ENCODE assay signal across 20 cellular contexts in the genomic region with DNA sequence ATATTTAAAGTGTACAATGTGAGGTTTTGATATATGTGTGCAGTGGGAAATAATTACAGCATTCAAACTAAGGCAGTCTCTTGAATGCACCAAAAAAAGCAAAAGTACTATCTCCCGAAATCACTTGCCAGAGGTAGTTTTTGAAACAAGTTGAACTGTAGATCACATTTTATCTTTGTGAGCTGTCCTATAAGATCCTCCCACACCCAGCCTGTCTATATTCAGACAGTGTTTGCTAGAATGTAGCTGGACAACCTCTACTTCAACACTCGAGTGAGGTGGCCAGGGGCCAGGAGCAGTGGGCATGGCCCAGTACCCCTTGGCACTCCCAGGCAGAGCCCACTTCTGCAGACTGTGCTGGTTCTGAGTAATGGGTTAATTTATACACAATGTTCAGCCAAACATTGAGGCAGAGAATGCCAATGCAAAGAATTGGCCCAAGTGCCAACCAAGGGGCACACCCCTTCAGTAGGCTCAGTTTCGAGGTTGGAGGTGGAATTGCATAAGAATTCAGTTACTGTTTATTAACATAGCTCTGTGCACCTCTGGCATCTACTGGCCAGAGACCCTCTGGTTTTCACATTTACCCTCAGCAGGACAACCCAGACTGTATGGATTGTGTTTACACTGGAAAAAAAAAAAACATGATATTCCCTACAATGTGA.
A peak's percentile ranks its signal among the peaks of the same experiment; 100 is the strongest.
DNase-seq lines count a peak whose midpoint lies in the region; TF ChIP-seq lines count a peak whose summit lies in the region.
"Had no signal": no experiment of that assay in that cellular context is flagged by ENCODE, and none has a peak within 500 bp of the region (broad histone marks: within the 10 kb centered on the region; RNA-seq: fewer than 3 reads in every experiment).

No MANE protein-coding gene starts in this region.

- intact Hi-C loops in stomach (cut with DNase I; ENCODE audit: low total_unique reads) = no loop called here

- no peak overlapping the region for H3K4me3 ChIP-seq in BLaER1 treated with 17β-estradiol and CSF1 and Interleukin-3, amounts not matched to agents 10 nM and 100 nM
- H3K4me3 ChIP-seq in choroid plexus epithelial cell (ENCODE audit: low read depth, low read length) (no peak overlapping the region), osteoblast (ENCODE audit: insufficient read depth, low read length) (no peak overlapping the region), stomach (no peak overlapping the region)
- H3K4me3 ChIP-seq: body of pancreas, dorsolateral prefrontal cortex, spleen had no signal

- no peak for TF ChIP-seq EP300 in stomach (IDR thresholded peaks at IDR 0.05)

- H4K20me1 ChIP-seq in BLaER1 treated with 17β-estradiol and CSF1 and Interleukin-3, amounts not matched to agents 10 nM and 100 nM = no peaks in the 10 kb centered on the region
- H4K20me1 ChIP-seq in osteoblast (ENCODE audit: insufficient read depth, low read length) = no peaks in the 10 kb centered on the region

- no peaks in the 10 kb centered on the region for H3K27me3 ChIP-seq in BLaER1 treated with 17β-estradiol and CSF1 and Interleukin-3, amounts not matched to agents 10 nM and 100 nM
- H3K27me3 ChIP-seq in osteoblast (ENCODE audit: insufficient read depth, low read length) = no peaks in the 10 kb centered on the region
- H3K27me3 ChIP-seq in stomach = no peaks in the 10 kb centered on the region
- H3K27me3 ChIP-seq: body of pancreas, dorsolateral prefrontal cortex, spleen had no signal

- H3K4me2 ChIP-seq in BLaER1 treated with 17β-estradiol and CSF1 and Interleukin-3, amounts not matched to agents 10 nM and 100 nM = peak overlapping the region in 7 of 11 experiments; percentile 64 to 74 (median 67); a peak in 14 of 22 replicates
- peak overlapping the region; percentile 56 for H3K4me2 ChIP-seq in osteoblast (ENCODE audit: insufficient read depth, low read length)

- H3K79me2 ChIP-seq in osteoblast (ENCODE audit: insufficient read depth, low read length) = no peaks in the 10 kb centered on the region

- no peaks in the 10 kb centered on the region for H3K9me3 Mint-ChIP-seq in mesothelial cell of epicardium
- H3K9me3 Mint-ChIP-seq: naive thymus-derived CD8-positive, alpha-beta T cell; stimulated activated effector memory CD8-positive, alpha-beta T cell treated with anti-CD3 and anti-CD28 coated beads, Interleukin-12 subunit alpha, Interleukin-12 subunit beta, amount 100 ng/mL, for 72 hours had no signal

- no peak overlapping the region for H2AFZ ChIP-seq in osteoblast (ENCODE audit: low read length)

- DNase-seq in OCI-M1 (lab: John Stamatoyannopoulos, UW) (peak; percentile 54), choroid plexus epithelial cell (ENCODE audit: low read depth) (peak; percentile 31), osteoblast (ENCODE audit: insufficient read length, low spot score, missing footprints) (peak; percentile 70), NCI-H526 (lab: John Stamatoyannopoulos, UW) (no peak), stomach (no peak), mesothelial cell of epicardium (ENCODE audit: low spot score in 2 of 2, unreplicated experiment in 2 of 2) (no peak), NCI-H345 treated with DMSO at 0.1 percent for 48 hours (lab: John Stamatoyannopoulos, UW; ENCODE audit: unreplicated experiment) (no peak)
- DNase-seq: ACHN; body of pancreas; dorsolateral prefrontal cortex; EL; hippocampal formation; left colon; naive thymus-derived CD8-positive, alpha-beta T cell; NCI-H1417; SHP77 treated with DMSO at 0.1 percent for 48 hours; spleen; T-helper 2 cell had no signal

- no peak for TF ChIP-seq POLR2A in stomach (IDR thresholded peaks at IDR 0.05)

- peaks cover 0 to 41% (median 23%) of the 10 kb centered on the region in 10 experiments; a peak in 15 of 20 replicates for H3K4me1 ChIP-seq in BLaER1 treated with 17β-estradiol and CSF1 and Interleukin-3, amounts not matched to agents 10 nM and 100 nM
- H3K4me1 ChIP-seq in osteoblast (ENCODE audit: insufficient read depth, low read length) = peaks cover 53% of the 10 kb centered on the region
- H3K4me1 ChIP-seq in stomach = peaks cover 9 to 39% (median 20%) of the 10 kb centered on the region in 4 donors

- no peak overlapping the region for H3K27ac Mint-ChIP-seq in mesothelial cell of epicardium
- H3K27ac Mint-ChIP-seq: naive thymus-derived CD8-positive, alpha-beta T cell; stimulated activated effector memory CD8-positive, alpha-beta T cell treated with anti-CD3 and anti-CD28 coated beads, Interleukin-12 subunit alpha, Interleukin-12 subunit beta, amount 100 ng/mL, for 72 hours had no signal

- no peaks in the 10 kb centered on the region for H3K36me3 Mint-ChIP-seq in mesothelial cell of epicardium
- H3K36me3 Mint-ChIP-seq: naive thymus-derived CD8-positive, alpha-beta T cell; stimulated activated effector memory CD8-positive, alpha-beta T cell treated with anti-CD3 and anti-CD28 coated beads, Interleukin-12 subunit alpha, Interleukin-12 subunit beta, amount 100 ng/mL, for 72 hours had no signal

- 74 to 96% (median 86%) methylated on average over 3 of the region's 3 CpGs for WGBS in stomach, 5 donors

- H3K4me3 Mint-ChIP-seq in mesothelial cell of epicardium = no peak overlapping the region
- H3K4me3 Mint-ChIP-seq: naive thymus-derived CD8-positive, alpha-beta T cell; stimulated activated effector memory CD8-positive, alpha-beta T cell treated with anti-CD3 and anti-CD28 coated beads, Interleukin-12 subunit alpha, Interleukin-12 subunit beta, amount 100 ng/mL, for 72 hours had no signal

- peaks cover 47% of the 10 kb centered on the region for H3K4me1 Mint-ChIP-seq in mesothelial cell of epicardium

- no peak for TF ChIP-seq CTCF in choroid plexus epithelial cell (conservative IDR thresholded peaks at IDR 0.05; ENCODE audit: low read depth, low read length)
- no peak for TF ChIP-seq CTCF in osteoblast (IDR thresholded peaks at IDR 0.05; ENCODE audit: extremely low read depth, low read depth, low read length)
- no peak for TF ChIP-seq CTCF in stomach (IDR thresholded peaks at IDR 0.05)
- no peak for TF ChIP-seq CTCF in mesothelial cell of epicardium (IDR thresholded peaks at IDR 0.05; ENCODE audit: unreplicated experiment)

- peak overlapping the region in 10 of 11 experiments; percentile 8 to 84 (median 64); a peak in 16 of 22 replicates for H3K27ac ChIP-seq in BLaER1 treated with 17β-estradiol and CSF1 and Interleukin-3, amounts not matched to agents 10 nM and 100 nM
- peak overlapping the region; percentile 99 for H3K27ac ChIP-seq in osteoblast (ENCODE audit: low read depth, low read length)
- peak overlapping the region in 2 of 5 donors; percentile 66 to 75 for H3K27ac ChIP-seq in stomach
- H3K27ac ChIP-seq: body of pancreas had no signal

- H3K9me3 ChIP-seq in BLaER1 treated with 17β-estradiol and CSF1 and Interleukin-3, amounts not matched to agents 10 nM and 100 nM (replicated peaks in 1 of 11) = peaks cover 0 to 8% (median 0%) of the 10 kb centered on the region in 11 experiments; a peak in 2 of 22 replicates
- H3K9me3 ChIP-seq in osteoblast (ENCODE audit: low read depth, low read length) (no peaks in the 10 kb centered on the region), stomach (no peaks in the 10 kb centered on the region)
- H3K9me3 ChIP-seq: body of pancreas, spleen had no signal

- H3K27me3 Mint-ChIP-seq in mesothelial cell of epicardium (ENCODE audit: low read depth) = no peaks in the 10 kb centered on the region

- H3K9ac ChIP-seq in BLaER1 treated with 17β-estradiol and CSF1 and Interleukin-3, amounts not matched to agents 10 nM and 100 nM = 0 out of 22 replicates have a peak overlapping the region, but pooled peaks of 1 of the 11 experiments have one; percentile 43

- no peaks in the 10 kb centered on the region for H3K36me3 ChIP-seq in BLaER1 treated with 17β-estradiol and CSF1 and Interleukin-3, amounts not matched to agents 10 nM and 100 nM
- H3K36me3 ChIP-seq in osteoblast (ENCODE audit: insufficient read depth, low read length) (no peaks in the 10 kb centered on the region), stomach (no peaks in the 10 kb centered on the region)
- H3K36me3 ChIP-seq: spleen had no signal

Comparison
In these comparisons a context has a peak if more than half of its experiments do, and no peak if none do; other contexts are left out.
1. DNase-seq: peak in OCI-M1 (single experiment), choroid plexus epithelial cell (single experiment) and osteoblast (single experiment); none in NCI-H526 (0 of 2), stomach (single experiment), mesothelial cell of epicardium (0 of 2) and NCI-H345 treated with DMSO at 0.1 percent for 48 hours (single experiment).